Comparison of ENCODE assay signal across 1 cellular context in the genomic region with DNA sequence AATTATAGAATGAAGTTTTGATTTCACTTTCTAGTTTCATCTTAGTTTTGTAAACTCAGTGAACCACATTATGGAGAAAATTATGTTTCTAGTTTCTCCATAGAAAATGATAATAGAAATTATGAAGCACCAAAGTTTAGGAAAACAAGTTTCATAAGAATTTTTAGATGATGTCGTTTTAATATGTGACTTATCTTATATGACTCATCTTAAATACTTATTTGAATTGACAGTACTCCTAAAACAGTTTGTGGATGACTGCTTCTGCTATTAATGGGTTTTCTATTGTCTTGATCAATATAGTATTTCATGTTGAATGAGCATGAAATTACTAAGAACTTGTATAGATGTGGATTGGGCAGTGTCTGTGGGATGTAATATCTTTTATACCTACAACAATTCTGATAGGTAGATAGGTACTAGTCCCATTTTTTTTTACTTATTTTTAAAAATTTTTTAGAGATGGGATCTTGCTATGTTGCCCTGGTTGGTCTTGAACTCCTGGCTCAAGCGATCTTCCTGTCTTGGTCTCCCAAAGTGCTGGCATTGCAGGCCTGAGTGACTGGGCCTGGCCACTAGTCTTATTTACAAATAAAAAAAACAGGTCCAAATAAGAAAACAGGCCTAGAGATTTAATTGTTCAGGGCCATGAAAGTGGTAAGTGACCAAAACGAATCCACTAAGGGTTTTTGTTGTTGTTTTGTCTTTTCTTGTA.
TF ChIP-seq lines count a peak whose summit lies in the region.

No MANE protein-coding gene starts in this region.

TF ChIP-seq in GM12878, 131 proteins besides CTCF, POLR2A, EP300 and RAD21:
- TF ChIP-seq, protein P1, sequence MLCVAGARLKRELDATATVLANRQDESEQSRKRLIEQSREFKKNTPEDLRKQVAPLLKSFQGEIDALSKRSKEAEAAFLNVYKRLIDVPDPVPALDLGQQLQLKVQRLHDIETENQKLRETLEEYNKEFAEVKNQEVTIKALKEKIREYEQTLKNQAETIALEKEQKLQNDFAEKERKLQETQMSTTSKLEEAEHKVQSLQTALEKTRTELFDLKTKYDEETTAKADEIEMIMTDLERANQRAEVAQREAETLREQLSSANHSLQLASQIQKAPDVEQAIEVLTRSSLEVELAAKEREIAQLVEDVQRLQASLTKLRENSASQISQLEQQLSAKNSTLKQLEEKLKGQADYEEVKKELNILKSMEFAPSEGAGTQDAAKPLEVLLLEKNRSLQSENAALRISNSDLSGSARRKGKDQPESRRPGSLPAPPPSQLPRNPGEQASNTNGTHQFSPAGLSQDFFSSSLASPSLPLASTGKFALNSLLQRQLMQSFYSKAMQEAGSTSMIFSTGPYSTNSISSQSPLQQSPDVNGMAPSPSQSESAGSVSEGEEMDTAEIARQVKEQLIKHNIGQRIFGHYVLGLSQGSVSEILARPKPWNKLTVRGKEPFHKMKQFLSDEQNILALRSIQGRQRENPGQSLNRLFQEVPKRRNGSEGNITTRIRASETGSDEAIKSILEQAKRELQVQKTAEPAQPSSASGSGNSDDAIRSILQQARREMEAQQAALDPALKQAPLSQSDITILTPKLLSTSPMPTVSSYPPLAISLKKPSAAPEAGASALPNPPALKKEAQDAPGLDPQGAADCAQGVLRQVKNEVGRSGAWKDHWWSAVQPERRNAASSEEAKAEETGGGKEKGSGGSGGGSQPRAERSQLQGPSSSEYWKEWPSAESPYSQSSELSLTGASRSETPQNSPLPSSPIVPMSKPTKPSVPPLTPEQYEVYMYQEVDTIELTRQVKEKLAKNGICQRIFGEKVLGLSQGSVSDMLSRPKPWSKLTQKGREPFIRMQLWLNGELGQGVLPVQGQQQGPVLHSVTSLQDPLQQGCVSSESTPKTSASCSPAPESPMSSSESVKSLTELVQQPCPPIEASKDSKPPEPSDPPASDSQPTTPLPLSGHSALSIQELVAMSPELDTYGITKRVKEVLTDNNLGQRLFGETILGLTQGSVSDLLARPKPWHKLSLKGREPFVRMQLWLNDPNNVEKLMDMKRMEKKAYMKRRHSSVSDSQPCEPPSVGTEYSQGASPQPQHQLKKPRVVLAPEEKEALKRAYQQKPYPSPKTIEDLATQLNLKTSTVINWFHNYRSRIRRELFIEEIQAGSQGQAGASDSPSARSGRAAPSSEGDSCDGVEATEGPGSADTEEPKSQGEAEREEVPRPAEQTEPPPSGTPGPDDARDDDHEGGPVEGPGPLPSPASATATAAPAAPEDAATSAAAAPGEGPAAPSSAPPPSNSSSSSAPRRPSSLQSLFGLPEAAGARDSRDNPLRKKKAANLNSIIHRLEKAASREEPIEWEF (IDR thresholded peaks at IDR 0.05; ENCODE audit: insufficient replicate concordance, low read depth, low read length), result peak; percentile 18
- TF ChIP-seq WRNIP1 (IDR thresholded peaks at IDR 0.05; ENCODE audit: borderline replicate concordance, low read depth, low read length), result no peak
- TF ChIP-seq HCFC1 (IDR thresholded peaks at IDR 0.05; ENCODE audit: low read length), result no peak
